28 cellular contexts compared by ENCODE assay signal in genomic region chr19:10442698-10443097, GRCh38.
"Had no signal": no experiment of that assay in that cellular context is flagged by ENCODE, and none has a peak within 500 bp of the region (broad histone marks: within the 10 kb centered on the region; RNA-seq: fewer than 3 reads in every experiment).

No MANE protein-coding gene starts in this region.

- H3K4me3 ChIP-seq: hepatocyte, lower lobe of right lung, neural progenitor cell, ovary, prostate gland, skin epidermis, spleen, tibial nerve, uterus had no signal

- H3K9me3 ChIP-seq: lower lobe of right lung, neutrophil, ovary, prostate gland, spleen, tibial nerve, uterus had no signal

- H3K4me2 ChIP-seq: hepatocyte, neural progenitor cell had no signal

- H2AFZ ChIP-seq: hepatocyte, neural progenitor cell had no signal

- H3K36me3 ChIP-seq: neural progenitor cell, neutrophil, ovary, prostate gland, uterus had no signal

- H3K27me3 ChIP-seq: hepatocyte, neural progenitor cell, ovary, spleen, tibial nerve, uterus had no signal

- DNase-seq: islet precursor cell; kidney glomerular epithelial cell; left cardiac atrium; left ventricle myocardium superior; lower lobe of right lung; mesendoderm; naive B cell; natural killer cell; nephron progenitor cell; ovary; posterior cingulate gyrus; retina; spleen; stimulated activated CD4-positive, alpha-beta T cell treated with anti-CD3 and anti-CD28 coated beads, Interleukin-4, amount 100 ng/mL, for 24 hours; stimulated activated naive CD4-positive, alpha-beta T cell treated with Interleukin-2 at 50 U/mL for 16 hours; stimulated activated naive CD8-positive, alpha-beta T cell treated with anti-CD3 and anti-CD28 coated beads, Interleukin-15, amount 100 ng/mL, for 72 hours; substantia nigra; uterus had no signal

- ATAC-seq: left cardiac atrium; left lobe of liver; left ventricle myocardium superior; lower lobe of right lung; natural killer cell; right cardiac atrium; sciatic nerve; stimulated activated effector memory CD8-positive, alpha-beta T cell treated with anti-CD3 and anti-CD28 coated beads, Interleukin-12 subunit alpha, Interleukin-12 subunit beta, amount 100 ng/mL, for 72 hours; stimulated activated naive CD8-positive, alpha-beta T cell treated with anti-CD3 and anti-CD28 coated beads, Interleukin-15, amount 100 ng/mL, for 72 hours had no signal

- H3K9ac ChIP-seq: neural progenitor cell had no signal

- H3K4me1 ChIP-seq: lower lobe of right lung, neural progenitor cell, prostate gland, tibial nerve, uterus had no signal

- H3K27ac ChIP-seq: hepatocyte, lower lobe of right lung, neural progenitor cell, neutrophil, ovary, prostate gland, skin epidermis, spleen, tibial nerve, uterus had no signal

- H3K79me2 ChIP-seq: hepatocyte had no signal
